Comparison of ENCODE assay signal across 8 cellular contexts in genomic region chr2:241762933-241763369, GRCh38. TPM values are rescaled to one million over a fixed set of nuclear protein-coding genes. Genes with fewer than 3 reads are reported as not detected.
DNase-seq lines count a peak whose midpoint lies in the region; ATAC-seq, FAIRE-seq and TF ChIP-seq lines count a peak whose summit lies in the region.

No MANE protein-coding gene starts in this region.

- no peaks in the 10 kb centered on the region for H3K79me2 ChIP-seq in GM12878 (ENCODE audit: control insufficient read depth, insufficient read depth, low read length)

- H3K4me3 ChIP-seq in GM12878 (no peak overlapping the region), uterus (no peak overlapping the region), gastroesophageal sphincter (no peak overlapping the region)

- in situ Hi-C loops in GM12878 (cut with MboI) = no loop called here

- ATAC-seq in GM19452 (IDR thresholded peaks at IDR 0.05; ENCODE audit: unreplicated experiment) (peak; percentile 70), GM12878 (peak; percentile 99), gastroesophageal sphincter (no peak)

- H3K4me3 Mint-ChIP-seq in T-helper 1 cell treated with Interleukin-12 subunit alpha and Interleukin-12 subunit beta and Interleukin-4 antibody, amounts not matched to agents 30 μg/mL and 1 μg/mL, for 36 hours = no peak overlapping the region

- 0 out of 2 replicates have a peak, but pooled peaks have one; percentile 2 for TF ChIP-seq RAD21 in GM12878 (IDR thresholded peaks at IDR 0.05; ENCODE audit: insufficient read depth, low read depth, low read length)

- no peak overlapping the region for H3K4me2 ChIP-seq in GM12878 (ENCODE audit: control insufficient read depth, insufficient read depth)

- SMC1A ChIA-PET in GM12878 (lab: Charles Lee; ENCODE audit: uncharacterized antibody, unreplicated experiment) = interaction anchor here (0.9 to 1.6 kb wide), 4 partner anchors 21 to 116 kb away, joined by 5 to 7 read pairs (median 6); no protein-coding TSS in a partner anchor

- H2AFZ ChIP-seq in GM12878 (ENCODE audit: control insufficient read depth, low read depth, low read length) = no peak overlapping the region

- peak; percentile 21 for DNase-seq in GM12878 (ENCODE audit: low read depth, low spot score)
- peak in 2 of 3 donors; percentile 28 to 32 for DNase-seq in stimulated activated CD4-positive, alpha-beta T cell treated with anti-CD3 and anti-CD28 coated beads, TNF-alpha, amount 100 ng/mL, for 1 hour (ENCODE audit: low read depth in 3 of 3, low spot score in 1 of 3)
- no peak for DNase-seq in GM19240 (ENCODE audit: insufficient read length, low spot score)
- no peak for DNase-seq in cerebellar cortex (ENCODE audit: low spot score)
- no peak for DNase-seq in uterus

- peaks cover 13% of the 10 kb centered on the region for H3K4me1 Mint-ChIP-seq in T-helper 1 cell treated with Interleukin-12 subunit alpha and Interleukin-12 subunit beta and Interleukin-4 antibody, amounts not matched to agents 30 μg/mL and 1 μg/mL, for 36 hours (ENCODE audit: low read depth)

- peaks cover 14% of the 10 kb centered on the region for H3K36me3 Mint-ChIP-seq in T-helper 1 cell treated with Interleukin-12 subunit alpha and Interleukin-12 subunit beta and Interleukin-4 antibody, amounts not matched to agents 30 μg/mL and 1 μg/mL, for 36 hours (ENCODE audit: low read depth)

- H3K9me3 ChIP-seq in GM12878 (replicated peaks; ENCODE audit: control insufficient read depth, insufficient read depth, low read length) = no peaks in the 10 kb centered on the region
- no peaks in the 10 kb centered on the region for H3K9me3 ChIP-seq in uterus
- no peaks in the 10 kb centered on the region for H3K9me3 ChIP-seq in gastroesophageal sphincter

- TF ChIP-seq EP300 in GM12878 (IDR thresholded peaks at IDR 0.05; ENCODE audit: borderline replicate concordance in 1 of 2, control insufficient read depth in 1 of 2, low read depth in 2 of 2, low read length in 2 of 2) (peak in 1 of 2 experiments; percentile 38; a peak in 1 of 4 replicates), gastroesophageal sphincter (IDR thresholded peaks at IDR 0.05) (no peak)

- peak; percentile 72 for FAIRE-seq in GM12878 (lab: Jason Lieb, UNC)

- no peaks in the 10 kb centered on the region for H4K20me1 ChIP-seq in GM12878 (ENCODE audit: control insufficient read depth, insufficient read depth)

- peak; percentile 44; the same call in 1 of the 2 replicates for TF ChIP-seq POLR2A in GM12878 (IDR thresholded peaks at IDR 0.05; ENCODE audit: low read depth, low read length)
- no peak for TF ChIP-seq POLR2A in uterus (IDR thresholded peaks at IDR 0.05)
- no peak for TF ChIP-seq POLR2A in gastroesophageal sphincter (IDR thresholded peaks at IDR 0.05)

- TF ChIP-seq CTCF in GM12878 (IDR thresholded peaks at IDR 0.05 in 2 of 3, conservative IDR thresholded peaks at IDR 0.05 in 1 of 3; ENCODE audit: control insufficient read depth in 2 of 3, extremely low read depth in 1 of 3, insufficient read depth in 1 of 3, low read depth in 3 of 3, low read length in 3 of 3) (no peak), uterus (IDR thresholded peaks at IDR 0.05) (no peak), gastroesophageal sphincter (IDR thresholded peaks at IDR 0.05) (no peak)

- POLR2A ChIA-PET in GM12878 (lab: Charles Lee) = interaction anchor here (1.0 to 1.5 kb wide), 2 partner anchors 48 to 82 kb away, joined by 6 to 11 read pairs; no protein-coding TSS in a partner anchor

- H3K27ac ChIP-seq in GM12878 (ENCODE audit: control insufficient read depth, insufficient read depth) (peak overlapping the region; percentile 57), uterus (no peak overlapping the region), gastroesophageal sphincter (no peak overlapping the region)

- H3K4me1 ChIP-seq in GM12878 (ENCODE audit: control insufficient read depth, insufficient read depth, low read length) (peaks cover 11% of the 10 kb centered on the region), uterus (no peaks in the 10 kb centered on the region), gastroesophageal sphincter (no peaks in the 10 kb centered on the region)

- intact Hi-C loops in GM12878 (cut with micrococcal nuclease; ENCODE audit: unreplicated experiment) (no loop called here), uterus (cut with DNase I; ENCODE audit: low total_unique reads) (no loop called here)

- CTCF ChIA-PET in GM12878 (lab: Yijun Ruan, JAX) = interaction anchor here (0.7 to 1.2 kb wide), 3 partner anchors 23 to 701 kb away, joined by 3 to 5 read pairs (median 4); no protein-coding TSS in a partner anchor

- WGBS in GM12878 (ENCODE audit: insufficient coverage, insufficient replicate concordance, low lambda C conversion rate, missing lambda C conversion rate) = 70% methylated on average over 13 of the region's 13 CpGs
- WGBS in gastroesophageal sphincter (ENCODE audit: low coverage in 1 of 2), 2 donors = 57 to 94% methylated on average over 1 to 3 of the region's 13 CpGs

- no peaks in the 10 kb centered on the region for H3K27me3 ChIP-seq in GM12878 (replicated peaks in 1 of 2; ENCODE audit: control insufficient read depth in 2 of 2, insufficient read depth in 2 of 2, low read length in 1 of 2)
- H3K27me3 ChIP-seq in uterus = no peaks in the 10 kb centered on the region
- H3K27me3 ChIP-seq in gastroesophageal sphincter = no peaks in the 10 kb centered on the region

- peaks cover 5 to 13% of the 10 kb centered on the region in 2 experiments; a peak in 3 of 4 replicates for H3K36me3 ChIP-seq in GM12878 (ENCODE audit: control insufficient read depth in 2 of 2, insufficient read depth in 2 of 2, low read length in 1 of 2)
- H3K36me3 ChIP-seq in uterus = no peaks in the 10 kb centered on the region
- peaks cover 0 to 71% of the 10 kb centered on the region in 2 donors for H3K36me3 ChIP-seq in gastroesophageal sphincter

- no TSS peak for BruUV-seq in GM12878 (replicated peaks; lab: Mats Ljungman, UMichigan)

- RAD21 ChIA-PET in GM12878 (lab: Charles Lee; ENCODE audit: unreplicated experiment) = interaction anchor here (0.7 to 1.5 kb wide), 4 partner anchors 10 to 79 kb away, joined by 3 to 9 read pairs (median 4); partner anchors contain the start of gene ING5

- H3K9me3 Mint-ChIP-seq in T-helper 1 cell treated with Interleukin-12 subunit alpha and Interleukin-12 subunit beta and Interleukin-4 antibody, amounts not matched to agents 30 μg/mL and 1 μg/mL, for 36 hours = peaks cover 5% of the 10 kb centered on the region

- H3K9ac ChIP-seq in GM12878 (ENCODE audit: control insufficient read depth, insufficient read depth, low read length) = no peak overlapping the region; the same call in 1 of the 2 replicates

- H3K27me3 Mint-ChIP-seq in T-helper 1 cell treated with Interleukin-12 subunit alpha and Interleukin-12 subunit beta and Interleukin-4 antibody, amounts not matched to agents 30 μg/mL and 1 μg/mL, for 36 hours (ENCODE audit: low read depth) = no peaks in the 10 kb centered on the region

- peak overlapping the region; percentile 14 for H3K27ac Mint-ChIP-seq in T-helper 1 cell treated with Interleukin-12 subunit alpha and Interleukin-12 subunit beta and Interleukin-4 antibody, amounts not matched to agents 30 μg/mL and 1 μg/mL, for 36 hours

RNA-seq across cellular contexts. Expression of gene GAL3ST2, which starts 13.7 kb away (rescaled TPM):
- total RNA-seq in GM12878 (2013; cell fraction: nucleolus; rRNA removed) = 0.58 and 0.86 TPM in 2 replicates
- total RNA-seq in GM12878 (2014; rRNA removed) (0.11 TPM in 1 of 2 replicates, not detected in the other), GM12878 (2014; rRNA removed; fragmentation: Illumina TruSeq; extraction: Trizol) (not detected in 2 replicates), GM12878 (2021) (0.36 and 0.48 TPM in 2 replicates), uterus (under 1 TPM in 2 of 4 donors, not detected in 2; 0.21 to 0.29 TPM), gastroesophageal sphincter (under 1 TPM in 1 of 4 donors, not detected in 3; 0.40 TPM)
- polyA plus RNA-seq in GM12878 (2011; ENCODE audit: low read depth) = not detected
- polyA plus RNA-seq in GM12878 (2011; rRNA removed) (not detected in 2 replicates), GM12878 (2014; fragmentation: Illumina TruSeq; extraction: Trizol) (not detected in 2 replicates), GM12878 (2014; fragmentation: Nextera tagmentation; extraction: Ambion mirVana) (not detected), GM12878 (2014; rRNA removed) (0.19 TPM in 1 of 2 replicates, not detected in the other), GM12878 (2016; fragmentation: Nextera tagmentation; extraction: Ambion mirVana) (under 1 TPM in 1 of 2 experiments, not detected in 1; 0.09 TPM)
- polyA plus RNA-seq in GM12878 (2011; cell fraction: cytosol; rRNA removed) = not detected in 2 replicates
- polyA plus RNA-seq in GM12878 (2011; cell fraction: nucleus; rRNA removed) = not detected in 2 replicates
- 0.11 and 0.15 TPM in 2 replicates for polyA plus RNA-seq in GM12878 (2012)
- not detected in 2 replicates for polyA minus RNA-seq in GM12878 (2011; rRNA and poly(A)+ RNA removed)
- not detected in 2 replicates for polyA minus RNA-seq in GM12878 (2011; cell fraction: cytosol; rRNA and poly(A)+ RNA removed)
- 0.29 and 0.48 TPM in 2 replicates for polyA minus RNA-seq in GM12878 (2011; cell fraction: nucleus; rRNA and poly(A)+ RNA removed)

RNA-seq across cellular contexts. Expression of gene D2HGDH, which starts 28.5 kb away (rescaled TPM):
- 34.2 and 36.3 TPM in 2 replicates for total RNA-seq in GM12878 (2013; cell fraction: nucleolus; rRNA removed)
- 19.1 and 22.6 TPM in 2 replicates for total RNA-seq in GM12878 (2014; rRNA removed)
- total RNA-seq in GM12878 (2014; rRNA removed; fragmentation: Illumina TruSeq; extraction: Trizol) = 6.3 and 8.2 TPM in 2 replicates
- total RNA-seq in GM12878 (2021) = 27.4 and 31.8 TPM in 2 replicates
- 10.5 TPM for polyA plus RNA-seq in GM12878 (2011; ENCODE audit: low read depth)
- 6.0 and 8.6 TPM in 2 replicates for polyA plus RNA-seq in GM12878 (2011; rRNA removed)
- polyA plus RNA-seq in GM12878 (2011; cell fraction: cytosol; rRNA removed) = 7.2 and 15.3 TPM in 2 replicates
- polyA plus RNA-seq in GM12878 (2011; cell fraction: nucleus; rRNA removed) = 136 and 139 TPM in 2 replicates
- 32.6 and 34.8 TPM in 2 replicates for polyA plus RNA-seq in GM12878 (2012)
- 1.7 and 5.2 TPM in 2 replicates for polyA plus RNA-seq in GM12878 (2014; fragmentation: Illumina TruSeq; extraction: Trizol)
- polyA plus RNA-seq in GM12878 (2014; fragmentation: Nextera tagmentation; extraction: Ambion mirVana) = 1 to 10 TPM in 1 of 2 experiments, under 1 TPM in 1; 0.52 to 1.1 TPM
- polyA plus RNA-seq in GM12878 (2014; rRNA removed) = 32.1 and 39.5 TPM in 2 replicates
- 10 to 100 TPM; 13.5 to 14.4 TPM for polyA plus RNA-seq in GM12878 (2016; fragmentation: Nextera tagmentation; extraction: Ambion mirVana)
- polyA minus RNA-seq in GM12878 (2011; rRNA and poly(A)+ RNA removed) = 6.9 and 17.4 TPM in 2 replicates
- 3.7 and 6.8 TPM in 2 replicates for polyA minus RNA-seq in GM12878 (2011; cell fraction: cytosol; rRNA and poly(A)+ RNA removed)
- polyA minus RNA-seq in GM12878 (2011; cell fraction: nucleus; rRNA and poly(A)+ RNA removed) = 12.5 and 18.6 TPM in 2 replicates
- 10 to 100 TPM in 2 of 4 donors, 1 to 10 TPM in 2; 5.3 to 54.4 (median 13.7) TPM for total RNA-seq in uterus
- total RNA-seq in gastroesophageal sphincter = 10 to 100 TPM; 12.5 to 21.8 (median 13.3) TPM

RNA-seq across cellular contexts. Expression of gene NEU4, which starts 46.0 kb away (rescaled TPM):
- 1.1 and 1.3 TPM in 2 replicates for total RNA-seq in GM12878 (2013; cell fraction: nucleolus; rRNA removed)
- total RNA-seq in GM12878 (2014; rRNA removed) (0.05 and 0.06 TPM in 2 replicates), GM12878 (2014; rRNA removed; fragmentation: Illumina TruSeq; extraction: Trizol) (0.05 TPM in 1 of 2 replicates, not detected in the other), GM12878 (2021) (0.28 and 0.98 TPM in 2 replicates), uterus (under 1 TPM in 2 of 4 donors, not detected in 2; 0.21 to 0.29 TPM), gastroesophageal sphincter (1 to 10 TPM in 1 of 4 donors, under 1 TPM in 1, not detected in 2; 0.47 to 2.0 TPM)
- not detected for polyA plus RNA-seq in GM12878 (2011; ENCODE audit: low read depth)
- polyA plus RNA-seq in GM12878 (2011; rRNA removed) (not detected in 2 replicates), GM12878 (2014; fragmentation: Illumina TruSeq; extraction: Trizol) (0.01 TPM in 1 of 2 replicates, not detected in the other), GM12878 (2014; fragmentation: Nextera tagmentation; extraction: Ambion mirVana) (not detected), GM12878 (2014; rRNA removed) (0.08 and 0.14 TPM in 2 replicates), GM12878 (2016; fragmentation: Nextera tagmentation; extraction: Ambion mirVana) (under 1 TPM in 1 of 2 experiments, not detected in 1; 0.23 TPM)
- polyA plus RNA-seq in GM12878 (2011; cell fraction: cytosol; rRNA removed) = 0.06 and 0.12 TPM in 2 replicates
- 0.24 and 0.32 TPM in 2 replicates for polyA plus RNA-seq in GM12878 (2011; cell fraction: nucleus; rRNA removed)
- polyA plus RNA-seq in GM12878 (2012) = 0.31 and 0.56 TPM in 2 replicates
- polyA minus RNA-seq in GM12878 (2011; rRNA and poly(A)+ RNA removed) = 0.05 TPM in 1 of 2 replicates, not detected in the other
- polyA minus RNA-seq in GM12878 (2011; cell fraction: cytosol; rRNA and poly(A)+ RNA removed) = not detected in 2 replicates
- 0.86 TPM in 1 of 2 replicates, not detected in the other for polyA minus RNA-seq in GM12878 (2011; cell fraction: nucleus; rRNA and poly(A)+ RNA removed)

Comparison
In these comparisons a context has a peak if more than half of its experiments do, and no peak if none do; other contexts are left out.
1. DNase-seq: peak in GM12878 (single experiment) and stimulated activated CD4-positive, alpha-beta T cell treated with anti-CD3 and anti-CD28 coated beads, TNF-alpha, amount 100 ng/mL, for 1 hour (2 of 3); none in GM19240 (single experiment), cerebellar cortex (single experiment) and uterus (0 of 2).